In genomic region chr2:231057590-231057989, GRCh38 we compare ENCODE assay signal across 8 cellular contexts. TPM values are rescaled to one million over a fixed set of nuclear protein-coding genes. Genes with fewer than 3 reads are reported as not detected.
DNase-seq lines count a peak whose midpoint lies in the region; ATAC-seq and TF ChIP-seq lines count a peak whose summit lies in the region.

No MANE protein-coding gene starts in this region.

- H3K27ac ChIP-seq in GM23338 (ENCODE audit: low read depth) = peak overlapping the region; percentile 70; the same call in 1 of the 2 replicates
- H3K27ac ChIP-seq in SK-N-MC = peak overlapping the region; percentile 82; the same call in 1 of the 2 replicates

- H3K9me3 ChIP-seq in SK-N-MC (ENCODE audit: low read depth, low read length) = no peaks in the 10 kb centered on the region

- peak overlapping the region; percentile 93 for H3K4me3 Mint-ChIP-seq in GM23338

- peaks cover 39% of the 10 kb centered on the region for H4K20me1 ChIP-seq in GM23338 (replicated peaks; ENCODE audit: insufficient read depth)

- H3K79me2 ChIP-seq in GM23338 (replicated peaks; ENCODE audit: insufficient read depth) = peaks cover 56% of the 10 kb centered on the region

- H3K4me1 Mint-ChIP-seq in GM23338 = peaks cover 18% of the 10 kb centered on the region

- peak overlapping the region; percentile 93 for H3K27ac Mint-ChIP-seq in GM23338

- H3K4me3 ChIP-seq in GM23338 = peak overlapping the region; percentile 97
- H3K4me3 ChIP-seq in SK-N-MC = peak overlapping the region; percentile 92
- peak overlapping the region; percentile 98 for H3K4me3 ChIP-seq in skeletal muscle cell (ENCODE audit: low read depth, low read length)

- H3K9me2 ChIP-seq in GM23338 (ENCODE audit: insufficient read depth) = no peaks in the 10 kb centered on the region

- peaks cover 15% of the 10 kb centered on the region for H3K4me1 ChIP-seq in GM23338 (ENCODE audit: insufficient read depth)

- H3K27me3 ChIP-seq in GM23338 (ENCODE audit: insufficient read depth) = peaks cover 9% of the 10 kb centered on the region; the same call in 1 of the 2 replicates

- H3K27me3 Mint-ChIP-seq in GM23338 (ENCODE audit: insufficient read depth, low read depth, poor library complexity) = peaks cover 8% of the 10 kb centered on the region

- peak overlapping the region; percentile 97 for H3K4me2 ChIP-seq in GM23338

- ATAC-seq in GM23338 (no peak), HG03196 (IDR thresholded peaks at IDR 0.05; ENCODE audit: unreplicated experiment) (no peak), GM21515 (IDR thresholded peaks at IDR 0.05; ENCODE audit: unreplicated experiment) (no peak)

- no peaks in the 10 kb centered on the region for H3K9me3 Mint-ChIP-seq in GM23338

- peaks cover 10% of the 10 kb centered on the region; the same call in 1 of the 2 replicates for H3K36me3 ChIP-seq in GM23338 (ENCODE audit: insufficient read depth)
- peaks cover 22% of the 10 kb centered on the region for H3K36me3 ChIP-seq in SK-N-MC (ENCODE audit: insufficient read depth, low read length)

- DNase-seq in GM23338 (ENCODE audit: low spot score) (no peak), SK-N-MC (ENCODE audit: low read depth, low spot score) (no peak), fibroblast of peridontal ligament (ENCODE audit: extremely low read depth) (peak; percentile 30), skeletal muscle cell (ENCODE audit: low read depth) (no peak), inferior parietal cortex (ENCODE audit: extremely low spot score) (no peak), retina (no peak)

- H3K9ac ChIP-seq in SK-N-MC (ENCODE audit: insufficient read length) = peak overlapping the region; percentile 92

- no peaks in the 10 kb centered on the region for H3F3A ChIP-seq in GM23338 (replicated peaks; ENCODE audit: low read depth)

- peaks cover 16% of the 10 kb centered on the region for H3K36me3 Mint-ChIP-seq in GM23338 (ENCODE audit: low read depth)

- TF ChIP-seq CTCF in GM23338 (conservative IDR thresholded peaks at IDR 0.05; ENCODE audit: low read depth in 2 of 2) = no peak

- H2AFZ ChIP-seq in GM23338 = no peak overlapping the region

TF ChIP-seq in GM23338, 12 proteins besides CTCF, POLR2A, EP300 and RAD21 (continues in another document):
- no peak for TF ChIP-seq ZNF462 (CRISPR knock-in tag; IDR thresholded peaks at IDR 0.05)
- TF ChIP-seq ZNF114 (CRISPR knock-in tag; IDR thresholded peaks at IDR 0.05) = no peak
- TF ChIP-seq ETS1 (IDR thresholded peaks at IDR 0.05) = no peak
- TF ChIP-seq REST (IDR thresholded peaks at IDR 0.05; ENCODE audit: unreplicated experiment) = no peak
- no peak for TF ChIP-seq POLR2AphosphoS5 (IDR thresholded peaks at IDR 0.05; ENCODE audit: low read depth)
- no peak for TF ChIP-seq EZH2phosphoT487 (IDR thresholded peaks at IDR 0.05; ENCODE audit: unreplicated experiment)
- no peak for TF ChIP-seq CREB1 (CRISPR knock-in tag; IDR thresholded peaks at IDR 0.05; ENCODE audit: low read depth)
- TF ChIP-seq EZH2 (IDR thresholded peaks at IDR 0.05; ENCODE audit: low read depth, unreplicated experiment) = no peak
- TF ChIP-seq STAT1 (IDR thresholded peaks at IDR 0.05; ENCODE audit: unreplicated experiment) = no peak
- TF ChIP-seq ZNF331 (CRISPR knock-in tag; IDR thresholded peaks at IDR 0.05; ENCODE audit: low read depth) = no peak
- no peak for TF ChIP-seq JUNB (IDR thresholded peaks at IDR 0.05; ENCODE audit: unreplicated experiment)

RNA-seq across cellular contexts. Expression of gene PSMD1, which starts 0.9 kb away (rescaled TPM):
- total RNA-seq in GM23338 (2014; rRNA removed; shearing (Covaris generic)) = 148 and 180 TPM in 2 replicates
- 156 and 177 TPM in 2 replicates for polyA plus RNA-seq in GM23338 (2016; fragmentation: Nextera tagmentation; extraction: Ambion mirVana)

RNA-seq across cellular contexts. Expression of gene C2orf72, which starts 20.3 kb away (rescaled TPM):
- 1.3 and 1.4 TPM in 2 replicates for total RNA-seq in GM23338 (2014; rRNA removed; shearing (Covaris generic))
- 0.17 and 0.37 TPM in 2 replicates for polyA plus RNA-seq in GM23338 (2016; fragmentation: Nextera tagmentation; extraction: Ambion mirVana)
